Comparison of ENCODE assay signal across 10 cellular contexts in the genomic region with DNA sequence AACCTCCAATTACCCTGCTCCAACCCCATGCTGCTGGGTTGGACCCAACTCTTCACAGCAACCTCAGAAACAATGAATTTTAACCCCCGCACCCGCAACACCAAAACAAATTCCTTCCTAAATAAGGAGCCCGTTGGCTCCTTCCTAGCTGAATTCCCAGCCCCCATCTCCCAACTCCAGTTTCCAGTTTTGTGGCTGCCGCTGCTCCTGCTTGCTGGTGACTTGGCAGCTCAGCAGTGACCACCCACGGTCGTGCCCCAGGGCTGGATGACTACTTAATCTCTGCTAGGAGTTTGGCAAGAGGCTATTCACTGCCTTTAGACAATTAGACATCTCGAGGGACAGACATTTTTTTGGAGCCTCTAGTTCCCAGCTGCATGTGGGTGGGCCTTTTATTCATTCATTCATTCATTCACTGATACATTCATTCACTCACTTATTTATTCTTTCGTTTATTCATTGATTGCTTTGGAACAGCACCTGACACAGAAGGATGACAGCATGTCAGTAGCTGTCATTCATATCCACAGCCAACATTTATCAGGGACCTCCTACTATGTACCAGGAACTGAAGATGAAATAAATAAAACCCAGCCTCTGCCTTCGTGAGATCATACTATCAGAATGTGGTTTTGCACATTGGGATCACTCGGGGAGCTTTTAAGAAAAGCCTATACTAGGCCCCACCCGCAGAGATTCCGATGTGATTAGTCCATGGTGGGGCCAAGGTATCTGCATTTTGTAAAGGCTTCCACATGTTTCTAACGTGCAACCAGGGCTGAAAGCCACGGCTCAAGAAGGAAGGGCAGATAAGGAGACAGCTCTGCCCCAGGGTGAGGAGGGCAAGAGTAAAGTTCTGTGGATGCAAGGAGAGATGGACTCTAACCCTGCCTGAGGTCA.
A peak's percentile ranks its signal among the peaks of the same experiment; 100 is the strongest.
DNase-seq lines count a peak whose midpoint lies in the region; ATAC-seq lines count a peak whose summit lies in the region.
"Had no signal": no experiment of that assay in that cellular context is flagged by ENCODE, and none has a peak within 500 bp of the region (broad histone marks: within the 10 kb centered on the region; RNA-seq: fewer than 3 reads in every experiment).

No MANE protein-coding gene starts in this region.

- H3K36me3 ChIP-seq in MG63 = no peaks in the 10 kb centered on the region

- no peaks in the 10 kb centered on the region for H3K27me3 ChIP-seq in MG63

- H3K36me3 Mint-ChIP-seq in stimulated activated naive B cell treated with anti-CD40 and anti-IgM and Interleukin-4, amounts not matched to agents 10 μg/mL and 1 μg/mL and 100 μg/mL, for 72 hours = peaks cover 0 to 11% of the 10 kb centered on the region in 2 donors
- H3K36me3 Mint-ChIP-seq: natural killer cell had no signal

- no peaks in the 10 kb centered on the region for H3K9me3 Mint-ChIP-seq in stimulated activated naive B cell treated with anti-CD40 and anti-IgM and Interleukin-4, amounts not matched to agents 10 μg/mL and 1 μg/mL and 100 μg/mL, for 72 hours
- H3K9me3 Mint-ChIP-seq: natural killer cell had no signal

- no peaks in the 10 kb centered on the region for H3K9me3 ChIP-seq in MG63

- ATAC-seq in GM21619 (IDR thresholded peaks at IDR 0.05; ENCODE audit: unreplicated experiment) = no peak
- no peak for ATAC-seq in GM21447 (IDR thresholded peaks at IDR 0.05; ENCODE audit: unreplicated experiment)
- ATAC-seq in stimulated activated naive B cell treated with anti-CD40 and anti-IgM and Interleukin-4, amounts not matched to agents 10 μg/mL and 1 μg/mL and 100 μg/mL, for 72 hours (replicated peaks) = no peak
- ATAC-seq: natural killer cell, Panc1 had no signal

- H3K4me3 Mint-ChIP-seq in stimulated activated naive B cell treated with anti-CD40 and anti-IgM and Interleukin-4, amounts not matched to agents 10 μg/mL and 1 μg/mL and 100 μg/mL, for 72 hours = no peak overlapping the region
- H3K4me3 Mint-ChIP-seq: natural killer cell had no signal

- DNase-seq in AG20443 (ENCODE audit: low spot score) = peak; percentile 93
- peak; percentile 94 for DNase-seq in MG63
- DNase-seq in epidermal melanocyte (ENCODE audit: insufficient read length, low spot score) = peak; percentile 38
- peak; percentile 73 for DNase-seq in myocyte (ENCODE audit: low read depth)
- DNase-seq in activated CD4-positive, alpha-beta T cell treated with anti-CD3 and anti-CD28 coated beads, Interleukin-2, amount 50 U/mL, for 1 hour = no peak
- DNase-seq in stimulated activated naive B cell treated with anti-CD40 and anti-IgM and Interleukin-4, amounts not matched to agents 10 μg/mL and 1 μg/mL and 100 μg/mL, for 72 hours = no peak
- DNase-seq: natural killer cell had no signal

- no peak overlapping the region for H3K4me3 ChIP-seq in MG63

- no peak overlapping the region for H3K27ac Mint-ChIP-seq in stimulated activated naive B cell treated with anti-CD40 and anti-IgM and Interleukin-4, amounts not matched to agents 10 μg/mL and 1 μg/mL and 100 μg/mL, for 72 hours
- H3K27ac Mint-ChIP-seq: natural killer cell had no signal

- peaks cover 55 to 60% of the 10 kb centered on the region in 2 donors for H3K27me3 Mint-ChIP-seq in stimulated activated naive B cell treated with anti-CD40 and anti-IgM and Interleukin-4, amounts not matched to agents 10 μg/mL and 1 μg/mL and 100 μg/mL, for 72 hours

- H3K4me1 Mint-ChIP-seq in stimulated activated naive B cell treated with anti-CD40 and anti-IgM and Interleukin-4, amounts not matched to agents 10 μg/mL and 1 μg/mL and 100 μg/mL, for 72 hours = peaks cover 14 to 21% of the 10 kb centered on the region in 2 donors
- H3K4me1 Mint-ChIP-seq: natural killer cell had no signal

Comparison
In these comparisons a context has a peak if more than half of its experiments do, and no peak if none do; other contexts are left out.
1. DNase-seq: peak in AG20443 (single experiment), MG63 (single experiment), epidermal melanocyte (single experiment) and myocyte (single experiment); none in activated CD4-positive, alpha-beta T cell treated with anti-CD3 and anti-CD28 coated beads, Interleukin-2, amount 50 U/mL, for 1 hour (single experiment) and stimulated activated naive B cell treated with anti-CD40 and anti-IgM and Interleukin-4, amounts not matched to agents 10 μg/mL and 1 μg/mL and 100 μg/mL, for 72 hours (single experiment).